ENCODE assay signal across 10 cellular contexts in the genomic region with DNA sequence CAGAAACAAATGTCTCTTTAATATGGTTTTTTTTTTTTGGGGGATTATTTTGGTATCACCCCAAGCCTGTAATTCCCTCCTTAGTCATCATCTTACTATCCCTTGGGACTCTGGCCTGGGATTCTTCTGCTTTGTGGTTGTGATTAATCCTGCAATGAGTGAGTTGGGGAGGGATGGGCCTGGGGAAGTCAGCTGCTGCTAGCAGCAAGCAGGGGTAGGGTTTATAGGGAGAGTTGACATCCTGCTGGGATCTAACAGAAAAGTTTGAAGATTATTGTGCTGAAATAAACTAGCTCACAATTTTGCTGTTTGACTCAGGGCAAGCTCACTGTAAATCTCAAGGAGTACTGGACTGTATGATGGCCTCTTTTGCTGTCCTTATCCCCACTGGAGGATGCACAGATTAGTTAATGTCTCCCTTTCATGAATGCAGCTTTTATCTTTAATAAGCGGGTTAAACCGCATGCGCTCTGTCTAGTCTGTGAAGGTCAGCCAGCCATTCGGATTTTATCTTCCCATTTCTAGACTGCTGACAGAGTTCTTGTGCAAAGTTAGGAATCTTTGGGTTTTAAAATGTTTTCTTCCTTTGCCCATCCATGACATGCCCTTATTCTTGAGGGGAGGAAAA.
A peak's percentile ranks its signal among the peaks of the same experiment; 100 is the strongest.
DNase-seq lines count a peak whose midpoint lies in the region; ATAC-seq and TF ChIP-seq lines count a peak whose summit lies in the region.
"Had no signal": no experiment of that assay in that cellular context is flagged by ENCODE, and none has a peak within 500 bp of the region (broad histone marks: within the 10 kb centered on the region; RNA-seq: fewer than 3 reads in every experiment).

No MANE protein-coding gene starts in this region.

- no peak overlapping the region for H2AFZ ChIP-seq in H9 (ENCODE audit: low read length)

- H4K8ac ChIP-seq in H9 (replicated peaks; ENCODE audit: insufficient read length, low read depth, low read length) = no peak overlapping the region

- H3K14ac ChIP-seq in H9 (ENCODE audit: insufficient read depth, low read length) = no peak overlapping the region

- no peak overlapping the region for H3T11ph ChIP-seq in H9 (ENCODE audit: low read length)

- peaks cover 91% of the 10 kb centered on the region for H3K79me2 ChIP-seq in H9 (ENCODE audit: insufficient read depth, low read length)

- no peak for ATAC-seq in natural killer cell treated with Interleukin-12 subunit alpha and Interleukin-12 subunit beta and Interleukin-15 and Interleukin-18, amount 100 ng/mL, for 72 hours
- no peak for ATAC-seq in GM21528 (IDR thresholded peaks at IDR 0.05; ENCODE audit: low FRiP score, unreplicated experiment)

- H3K23ac ChIP-seq in H9 (ENCODE audit: insufficient read length, low read depth, low read length) = no peak overlapping the region

- H3K79me1 ChIP-seq in H9 (ENCODE audit: insufficient read depth, low read depth, low read length, poor library complexity, severe bottlenecking) = no peaks in the 10 kb centered on the region

- no peak overlapping the region for H4K91ac ChIP-seq in H9 (ENCODE audit: insufficient read length, low read depth, low read length)

- no peak overlapping the region for H3K4ac ChIP-seq in H9 (ENCODE audit: low read depth, low read length)

- H3K4me1 Mint-ChIP-seq in chondrocyte (ENCODE audit: low read depth) = peaks cover 35% of the 10 kb centered on the region
- H3K4me1 Mint-ChIP-seq in natural killer cell treated with Interleukin-12 subunit alpha and Interleukin-12 subunit beta and Interleukin-15 and Interleukin-18, amount 100 ng/mL, for 72 hours (ENCODE audit: low read depth in 2 of 2) = peaks cover 76 to 77% of the 10 kb centered on the region in 2 donors
- H3K4me1 Mint-ChIP-seq in H9 = peaks cover 74 to 79% of the 10 kb centered on the region in 2 experiments

- no peak for TF ChIP-seq POLR2A in sigmoid colon (IDR thresholded peaks at IDR 0.05)

- no peak for TF ChIP-seq EP300 in sigmoid colon (IDR thresholded peaks at IDR 0.05)

- H2BK15ac ChIP-seq in H9 (ENCODE audit: low read depth, low read length) = no peak overlapping the region

- no peak overlapping the region for H3K27ac ChIP-seq in H9 (ENCODE audit: insufficient read length, low read depth, low read length)
- no peak overlapping the region for H3K27ac ChIP-seq in sigmoid colon
- H3K27ac ChIP-seq: ovary had no signal

- H4K20me1 ChIP-seq in H9 (ENCODE audit: control insufficient read depth, insufficient read depth, insufficient read length) = no peaks in the 10 kb centered on the region

- H3K9me3 ChIP-seq in H9 (ENCODE audit: control insufficient read depth, low read depth, low read length) (no peaks in the 10 kb centered on the region), sigmoid colon (no peaks in the 10 kb centered on the region)
- H3K9me3 ChIP-seq: ovary had no signal

- H3K4me1 ChIP-seq in H9 (ENCODE audit: insufficient read depth, low read length) (peaks cover 24% of the 10 kb centered on the region), sigmoid colon (peaks cover 0 to 39% (median 28%) of the 10 kb centered on the region in 4 donors)

- H3K23me2 ChIP-seq in H9 (ENCODE audit: insufficient read length, low read depth, low read length, poor library complexity, severe bottlenecking) = no peaks in the 10 kb centered on the region

- DNase-seq in DMS 273 treated with DMSO at 0.1 percent for 48 hours (lab: John Stamatoyannopoulos, UW) (peak; percentile 14), NCI-H69 (lab: John Stamatoyannopoulos, UW) (peak; percentile 62), chondrocyte (ENCODE audit: low spot score) (no peak), H9 (no peak), sigmoid colon (no peak), NCI-H146 (lab: John Stamatoyannopoulos, UW) (no peak)
- DNase-seq in natural killer cell treated with Interleukin-12 subunit alpha and Interleukin-12 subunit beta and Interleukin-15 and Interleukin-18, amount 100 ng/mL, for 72 hours (ENCODE audit: low spot score) = no peak
- DNase-seq: NCI-H1930, ovary had no signal

- no peak overlapping the region for H3K4me2 ChIP-seq in H9 (ENCODE audit: insufficient read depth, insufficient read length, low read length)

- no peak overlapping the region for H3K4me3 ChIP-seq in sigmoid colon
- H3K4me3 ChIP-seq: ovary had no signal

- no peak overlapping the region for H3K18ac ChIP-seq in H9 (ENCODE audit: insufficient read length, low read depth, low read length)

- H4K5ac ChIP-seq in H9 (ENCODE audit: insufficient read length, low read depth, low read length) = no peak overlapping the region

- TF ChIP-seq CTCF in chondrocyte (IDR thresholded peaks at IDR 0.05) = no peak
- TF ChIP-seq CTCF in H9 (conservative IDR thresholded peaks at IDR 0.05) = no peak
- TF ChIP-seq CTCF in sigmoid colon (IDR thresholded peaks at IDR 0.05) = no peak

- intact Hi-C loops in sigmoid colon (cut with DNase I) = no loop called here

- no peak overlapping the region for H2BK5ac ChIP-seq in H9 (ENCODE audit: insufficient read length, low read length)

- H2BK120ac ChIP-seq in H9 (ENCODE audit: low read depth, low read length, poor library complexity, severe bottlenecking) = no peak overlapping the region

- H3K27ac Mint-ChIP-seq in chondrocyte (ENCODE audit: unreplicated experiment) (peak overlapping the region; percentile 66), H9 (peak overlapping the region in 1 of 3 experiments; percentile 41; a peak in 1 of 7 replicates)
- H3K27ac Mint-ChIP-seq in natural killer cell treated with Interleukin-12 subunit alpha and Interleukin-12 subunit beta and Interleukin-15 and Interleukin-18, amount 100 ng/mL, for 72 hours = peak overlapping the region; percentile 77 to 90

- H3K27me3 Mint-ChIP-seq in chondrocyte (ENCODE audit: low read depth) (no peaks in the 10 kb centered on the region), H9 (ENCODE audit: low read depth) (no peaks in the 10 kb centered on the region; the same call in 1 of the 2 replicates)
- no peaks in the 10 kb centered on the region for H3K27me3 Mint-ChIP-seq in natural killer cell treated with Interleukin-12 subunit alpha and Interleukin-12 subunit beta and Interleukin-15 and Interleukin-18, amount 100 ng/mL, for 72 hours

- H2AK5ac ChIP-seq in H9 (ENCODE audit: insufficient read length, low read length) = no peak overlapping the region

- no peaks in the 10 kb centered on the region for H3K27me3 ChIP-seq in H9 (ENCODE audit: insufficient read depth, low read length)
- H3K27me3 ChIP-seq in sigmoid colon = no peaks in the 10 kb centered on the region
- H3K27me3 ChIP-seq: ovary had no signal

- no peaks in the 10 kb centered on the region for H3K36me3 Mint-ChIP-seq in chondrocyte (ENCODE audit: low read depth)
- no peaks in the 10 kb centered on the region for H3K36me3 Mint-ChIP-seq in natural killer cell treated with Interleukin-12 subunit alpha and Interleukin-12 subunit beta and Interleukin-15 and Interleukin-18, amount 100 ng/mL, for 72 hours
- H3K36me3 Mint-ChIP-seq in H9 (ENCODE audit: insufficient read depth in 1 of 3, low read depth in 3 of 3) = peaks cover 0 to 7% (median 6%) of the 10 kb centered on the region in 3 experiments; a peak in 5 of 7 replicates

- H3K4me3 Mint-ChIP-seq in chondrocyte (ENCODE audit: unreplicated experiment) = no peak overlapping the region
- H3K4me3 Mint-ChIP-seq in natural killer cell treated with Interleukin-12 subunit alpha and Interleukin-12 subunit beta and Interleukin-15 and Interleukin-18, amount 100 ng/mL, for 72 hours = peak overlapping the region; percentile 53
- H3K4me3 Mint-ChIP-seq in H9 = no peak overlapping the region

- H3K36me3 ChIP-seq in sigmoid colon = no peaks in the 10 kb centered on the region
- H3K36me3 ChIP-seq: ovary had no signal

- no peaks in the 10 kb centered on the region for H3K9me3 Mint-ChIP-seq in chondrocyte (ENCODE audit: low read depth)
- no peaks in the 10 kb centered on the region for H3K9me3 Mint-ChIP-seq in natural killer cell treated with Interleukin-12 subunit alpha and Interleukin-12 subunit beta and Interleukin-15 and Interleukin-18, amount 100 ng/mL, for 72 hours
- H3K9me3 Mint-ChIP-seq in H9 = no peaks in the 10 kb centered on the region

- no peak overlapping the region for H3K56ac ChIP-seq in H9 (ENCODE audit: insufficient read length, low read depth, low read length)

- H3K9ac ChIP-seq in H9 (ENCODE audit: extremely low read depth, insufficient read length, low read length) = no peak overlapping the region

- no CpG with 5 or more reads among the region's 4 CpGs for WGBS in H9 (ENCODE audit: extremely low coverage, insufficient read length, low lambda C conversion rate)
- WGBS in sigmoid colon, 2 donors = 75 to 87% methylated on average over 4 of the region's 4 CpGs

- H2BK20ac ChIP-seq in H9 (ENCODE audit: low read depth, low read length, poor library complexity, severe bottlenecking) = no peak overlapping the region

- no peak overlapping the region for H2BK12ac ChIP-seq in H9 (ENCODE audit: insufficient read length, low read depth, low read length)

Comparison
In these comparisons a context has a peak if more than half of its experiments do, and no peak if none do; other contexts are left out.
1. DNase-seq: peak in DMS 273 treated with DMSO at 0.1 percent for 48 hours (single experiment) and NCI-H69 (single experiment); none in chondrocyte (single experiment), natural killer cell treated with Interleukin-12 subunit alpha and Interleukin-12 subunit beta and Interleukin-15 and Interleukin-18, amount 100 ng/mL, for 72 hours (single experiment), H9 (single experiment), sigmoid colon (single experiment) and NCI-H146 (single experiment).